ENCODE assay signal across 1 cellular context in genomic region chr10:112938808-112939482, GRCh38.
TF ChIP-seq lines count a peak whose summit lies in the region.

No MANE protein-coding gene starts in this region.

TF ChIP-seq in IMR-90, 13 proteins besides CTCF, POLR2A, EP300 and RAD21 (continued from another document):
- TF ChIP-seq NFE2L2 (IDR thresholded peaks at IDR 0.05; ENCODE audit: low read depth, low read length), result no peak
- no peak for TF ChIP-seq CHD1 (IDR thresholded peaks at IDR 0.05; ENCODE audit: low read depth, low read length)
- no peak for TF ChIP-seq MAFK (IDR thresholded peaks at IDR 0.05; ENCODE audit: low read depth, low read length)
- no peak for TF ChIP-seq RFX5 (IDR thresholded peaks at IDR 0.05; ENCODE audit: low read depth, low read length)
- no peak for TF ChIP-seq USF2 (IDR thresholded peaks at IDR 0.05; ENCODE audit: low read depth, low read length)
- no peak for TF ChIP-seq CEBPB (IDR thresholded peaks at IDR 0.05; ENCODE audit: low read depth, low read length)
TF ChIP-seq in IMR-90: peak in this region for 0.
